In genomic region chr10:69643779-69644657, GRCh38 we compare ENCODE assay signal across 1 cellular context.
TF ChIP-seq lines count a peak whose summit lies in the region.

No MANE protein-coding gene starts in this region.

TF ChIP-seq in WTC11, 78 proteins besides CTCF, POLR2A, EP300 and RAD21 (continued from another document):
- no peak for TF ChIP-seq STAT6 (CRISPR knock-in tag; conservative IDR thresholded peaks at IDR 0.05; ENCODE audit: low read depth)
TF ChIP-seq in WTC11: peak in this region for 1.
